ENCODE assay signal across 16 cellular contexts in genomic region chr1:176391621-176392020, GRCh38.
DNase-seq lines count a peak whose midpoint lies in the region; ATAC-seq and TF ChIP-seq lines count a peak whose summit lies in the region.
"Had no signal": no experiment of that assay in that cellular context is flagged by ENCODE, and none has a peak within 500 bp of the region (broad histone marks: within the 10 kb centered on the region; RNA-seq: fewer than 3 reads in every experiment).

No MANE protein-coding gene starts in this region.

- H3K4me3 Mint-ChIP-seq in endodermal cell, result no peak overlapping the region
- H3K4me3 Mint-ChIP-seq: CD4-positive, alpha-beta memory T cell; H9 had no signal

- H3K9ac ChIP-seq in endodermal cell (ENCODE audit: extremely low read depth, low read length, poor library complexity, severe bottlenecking), result no peak overlapping the region
- H3K9ac ChIP-seq: GM23248 had no signal

- no peaks in the 10 kb centered on the region for H3K4me1 Mint-ChIP-seq in endodermal cell
- H3K4me1 Mint-ChIP-seq: CD4-positive, alpha-beta memory T cell; H9 had no signal

- H3K9me3 ChIP-seq in cardiac muscle cell (ENCODE audit: low read depth) (no peaks in the 10 kb centered on the region), endodermal cell (ENCODE audit: control insufficient read depth, low read length) (peaks cover 5% of the 10 kb centered on the region)

- H3K27ac Mint-ChIP-seq in endodermal cell, result no peak overlapping the region
- H3K27ac Mint-ChIP-seq: CD4-positive, alpha-beta memory T cell; H9 had no signal

- WGBS in endodermal cell (ENCODE audit: insufficient coverage in 1 of 2, insufficient read length in 1 of 2), 2 experiments, result 83% methylated on average over 2 of the region's 2 CpGs; no CpG with 5 or more reads in 1 of the 2 experiments

- peak overlapping the region; percentile 45 for H3K27ac ChIP-seq in cardiac muscle cell
- no peak overlapping the region for H3K27ac ChIP-seq in endodermal cell (ENCODE audit: low read depth, low read length)
- H3K27ac ChIP-seq: GM23248 had no signal

- H3K4me3 ChIP-seq in cardiac muscle cell, result no peak overlapping the region
- no peak overlapping the region for H3K4me3 ChIP-seq in endodermal cell (ENCODE audit: low read length)
- H3K4me3 ChIP-seq: GM23248 had no signal

- H3K4me1 ChIP-seq in cardiac muscle cell (ENCODE audit: low read depth), result no peaks in the 10 kb centered on the region
- no peaks in the 10 kb centered on the region for H3K4me1 ChIP-seq in endodermal cell (ENCODE audit: control insufficient read depth, insufficient read depth, low read length)

- TF ChIP-seq CTCF in cardiac muscle cell (IDR thresholded peaks at IDR 0.05; ENCODE audit: low read depth, low read length), result no peak
- no peak for TF ChIP-seq CTCF in endodermal cell (conservative IDR thresholded peaks at IDR 0.05)

- peak in 1 of 2 donors; percentile 41 for DNase-seq in cardiac muscle cell (ENCODE audit: low read depth in 1 of 2, low spot score in 1 of 2)
- DNase-seq in cardiac septum (ENCODE audit: low spot score), result no peak
- DNase-seq in endodermal cell, result peak; percentile 49
- DNase-seq in left ventricle myocardium superior, result peak; percentile 26
- no peak for DNase-seq in activated CD4-positive, alpha-beta T cell treated with anti-CD3 and anti-CD28 coated beads, Interleukin-2, amount 50 U/mL, for 1 hour
- no peak for DNase-seq in NCI-H1694 treated with DMSO at 0.1 percent for 48 hours (lab: John Stamatoyannopoulos, UW)
- DNase-seq: C1 segment of cervical spinal cord; Calu3; CD4-positive, alpha-beta memory T cell; COR-L47; DMS53; DMS79 treated with DMSO at 0.1 percent for 48 hours; GF-D8; GM23248; H9 had no signal

- no peaks in the 10 kb centered on the region for H3K36me3 ChIP-seq in cardiac muscle cell
- H3K36me3 ChIP-seq in endodermal cell (ENCODE audit: control insufficient read depth, insufficient read depth, low read length), result no peaks in the 10 kb centered on the region

- H3K36me3 Mint-ChIP-seq in endodermal cell (ENCODE audit: low read depth), result no peaks in the 10 kb centered on the region
- H3K36me3 Mint-ChIP-seq: CD4-positive, alpha-beta memory T cell had no signal

- no peaks in the 10 kb centered on the region for H3K27me3 Mint-ChIP-seq in endodermal cell (ENCODE audit: insufficient read depth)
- H3K27me3 Mint-ChIP-seq: CD4-positive, alpha-beta memory T cell had no signal

- peaks cover 6% of the 10 kb centered on the region for H3K9me3 Mint-ChIP-seq in endodermal cell

- intact Hi-C loops in cardiac septum (cut with DNase I), result no loop called here
- intact Hi-C loops in left ventricle myocardium superior (cut with micrococcal nuclease), result no loop called here

- H3K27me3 ChIP-seq in cardiac muscle cell (no peaks in the 10 kb centered on the region), endodermal cell (ENCODE audit: control insufficient read depth, insufficient read depth, low read length, poor library complexity, severe bottlenecking) (no peaks in the 10 kb centered on the region)

- ATAC-seq in left ventricle myocardium superior, result peak; percentile 47
- ATAC-seq: HCT116 had no signal

Comparison
In these comparisons a context has a peak if more than half of its experiments do, and no peak if none do; other contexts are left out.
1. DNase-seq: peak in endodermal cell (single experiment) and left ventricle myocardium superior (single experiment); none in cardiac septum (single experiment), activated CD4-positive, alpha-beta T cell treated with anti-CD3 and anti-CD28 coated beads, Interleukin-2, amount 50 U/mL, for 1 hour (single experiment) and NCI-H1694 treated with DMSO at 0.1 percent for 48 hours (single experiment).